Comparison of ENCODE assay signal across 8 cellular contexts in genomic region chr3:101950510-101950909, GRCh38.
DNase-seq lines count a peak whose midpoint lies in the region; ATAC-seq and TF ChIP-seq lines count a peak whose summit lies in the region.

No MANE protein-coding gene starts in this region.

- intact Hi-C loops in upper lobe of right lung (cut with DNase I) (loop anchor here (5.0 kb wide), 1 partner anchor 63 kb away; no protein-coding TSS in a partner anchor), sigmoid colon (cut with DNase I) (no loop called here)

- TF ChIP-seq POLR2A in sigmoid colon (IDR thresholded peaks at IDR 0.05): no peak
- no peak for TF ChIP-seq POLR2A in erythroblast (IDR thresholded peaks at IDR 0.05; ENCODE audit: low read length)

- TF ChIP-seq CTCF in epithelial cell of proximal tubule (conservative IDR thresholded peaks at IDR 0.05; ENCODE audit: low read depth, low read length) (no peak), upper lobe of right lung (IDR thresholded peaks at IDR 0.05) (no peak), sigmoid colon (IDR thresholded peaks at IDR 0.05) (no peak)

- no peaks in the 10 kb centered on the region for H3K9me3 ChIP-seq in upper lobe of right lung
- no peaks in the 10 kb centered on the region for H3K9me3 ChIP-seq in sigmoid colon

- peak; percentile 26 for DNase-seq in stimulated activated CD4-positive, alpha-beta T cell treated with anti-CD3 and anti-CD28 coated beads, Interleukin-1b, Interleukin-23, amount 100 ng/mL, for 48 hours
- DNase-seq in stimulated activated CD4-positive, alpha-beta T cell treated with anti-CD3 and anti-CD28 coated beads, Interleukin-12 subunit alpha, Interleukin-12 subunit beta, amount 100 ng/mL, for 4 hours: no peak
- DNase-seq in epithelial cell of proximal tubule (ENCODE audit: low read depth) (peak; percentile 100), upper lobe of right lung (no peak), sigmoid colon (no peak), cerebellum (ENCODE audit: low spot score) (no peak), erythroblast (lab: John Stamatoyannopoulos, UW) (no peak)

- H3K36me3 ChIP-seq in upper lobe of right lung: no peaks in the 10 kb centered on the region
- H3K36me3 ChIP-seq in sigmoid colon: no peaks in the 10 kb centered on the region

- H3K4me3 ChIP-seq in epithelial cell of proximal tubule (ENCODE audit: low read depth, low read length): no peak overlapping the region
- no peak overlapping the region for H3K4me3 ChIP-seq in upper lobe of right lung
- no peak overlapping the region for H3K4me3 ChIP-seq in sigmoid colon

- H3K27ac ChIP-seq in upper lobe of right lung: no peak overlapping the region
- peak overlapping the region in 1 of 4 donors; percentile 32 for H3K27ac ChIP-seq in sigmoid colon

- no peak for TF ChIP-seq EP300 in sigmoid colon (IDR thresholded peaks at IDR 0.05)

- 80 to 85% methylated on average over 4 of the region's 4 CpGs for WGBS in sigmoid colon, 2 donors

- no peaks in the 10 kb centered on the region for H3K27me3 ChIP-seq in upper lobe of right lung
- no peaks in the 10 kb centered on the region for H3K27me3 ChIP-seq in sigmoid colon

- no peaks in the 10 kb centered on the region for H3K4me1 ChIP-seq in upper lobe of right lung
- no peaks in the 10 kb centered on the region for H3K4me1 ChIP-seq in sigmoid colon

- ATAC-seq in HG03460 (IDR thresholded peaks at IDR 0.05; ENCODE audit: unreplicated experiment) (peak; percentile 84), upper lobe of right lung (peak; percentile 93)

Comparison
In these comparisons a context has a peak if more than half of its experiments do, and no peak if none do; other contexts are left out.
1. DNase-seq: peak in stimulated activated CD4-positive, alpha-beta T cell treated with anti-CD3 and anti-CD28 coated beads, Interleukin-1b, Interleukin-23, amount 100 ng/mL, for 48 hours (single experiment) and epithelial cell of proximal tubule (single experiment); none in stimulated activated CD4-positive, alpha-beta T cell treated with anti-CD3 and anti-CD28 coated beads, Interleukin-12 subunit alpha, Interleukin-12 subunit beta, amount 100 ng/mL, for 4 hours (single experiment), upper lobe of right lung (single experiment), sigmoid colon (single experiment), cerebellum (single experiment) and erythroblast (0 of 2).